15 cellular contexts compared by ENCODE assay signal in the genomic region with DNA sequence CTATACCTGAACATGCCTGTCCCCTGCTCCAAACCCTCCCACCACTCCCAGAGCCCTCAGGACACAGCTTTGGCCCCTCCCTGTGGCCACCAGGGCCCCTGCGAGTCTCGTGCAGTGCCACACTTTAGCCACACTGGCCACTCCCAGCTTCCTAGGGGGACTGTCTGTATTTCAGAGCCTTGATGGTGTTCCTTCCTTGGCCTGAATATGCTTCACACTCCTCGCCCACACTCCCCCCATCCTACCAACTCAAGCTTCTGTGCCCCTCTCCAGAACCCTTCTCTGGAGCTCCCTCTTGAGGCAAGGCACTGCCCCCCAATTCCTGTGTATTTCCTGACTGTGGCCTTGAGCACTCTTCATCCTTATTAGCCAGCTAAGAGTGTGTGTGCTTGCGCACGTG.
A peak's percentile ranks its signal among the peaks of the same experiment; 100 is the strongest.
DNase-seq lines count a peak whose midpoint lies in the region; ATAC-seq and TF ChIP-seq lines count a peak whose summit lies in the region.
"Had no signal": no experiment of that assay in that cellular context is flagged by ENCODE, and none has a peak within 500 bp of the region (broad histone marks: within the 10 kb centered on the region; RNA-seq: fewer than 3 reads in every experiment).

No MANE protein-coding gene starts in this region.

- no peak overlapping the region for H3K18ac ChIP-seq in IMR-90 (ENCODE audit: low read depth, low read length)

- H3K9me1 ChIP-seq in IMR-90 (ENCODE audit: insufficient read depth, low read length), result peaks cover 4% of the 10 kb centered on the region; the same call in 1 of the 2 replicates

- H3K4me3 ChIP-seq in DOHH2 (ENCODE audit: low read length) (no peak overlapping the region), IMR-90 (ENCODE audit: insufficient read depth, low read depth, low read length) (no peak overlapping the region), astrocyte of the cerebellum (ENCODE audit: low read depth, low read length) (no peak overlapping the region)
- H3K4me3 ChIP-seq: colonic mucosa, PC-9 had no signal

- H3K4me1 Mint-ChIP-seq in neural crest cell, result peaks cover 12% of the 10 kb centered on the region

- peaks cover 0 to 16% of the 10 kb centered on the region in 2 experiments; a peak in 3 of 4 replicates for H3K79me1 ChIP-seq in IMR-90 (ENCODE audit: low read depth in 1 of 2, low read length in 2 of 2)

- no peak overlapping the region for H2BK120ac ChIP-seq in IMR-90 (ENCODE audit: low read depth, low read length)

- no peak overlapping the region for H2AFZ ChIP-seq in IMR-90 (replicated peaks; ENCODE audit: low read length, poor library complexity)
- H2AFZ ChIP-seq: PC-9 had no signal

- H2BK5ac ChIP-seq in IMR-90 (ENCODE audit: low read depth, low read length, poor library complexity, severe bottlenecking), result no peak overlapping the region

- H3K79me2 ChIP-seq in DOHH2 (ENCODE audit: control insufficient read depth, low read length), result no peaks in the 10 kb centered on the region

- H3K9me3 Mint-ChIP-seq in neural crest cell, result no peaks in the 10 kb centered on the region
- H3K9me3 Mint-ChIP-seq: activated naive CD4-positive, alpha-beta T cell treated with anti-CD3 and anti-CD28 coated beads, Interleukin-2, amount 50 U/mL, for 72 hours had no signal

- DNase-seq in IMR-90 (no peak), astrocyte of the cerebellum (ENCODE audit: low read depth) (no peak), neural crest cell (ENCODE audit: low read depth, low spot score) (no peak), HuH-7 (ENCODE audit: low spot score) (no peak), DMS53 treated with DMSO at 0.1 percent for 48 hours (lab: John Stamatoyannopoulos, UW; ENCODE audit: unreplicated experiment) (no peak)
- DNase-seq: activated CD8-positive, alpha-beta memory T cell treated with anti-CD3 and anti-CD28 coated beads, Interleukin-2, amount 10 ng/mL, durations not matched to agents 7 days and 5 days; colonic mucosa; NCI-H2029; PC-9; stimulated activated CD4-positive, alpha-beta T cell treated with anti-CD3 and anti-CD28 coated beads, Interleukin-4, amount 100 ng/mL, for 4 hours; T1000 had no signal

- POLR2A ChIA-PET in IMR-90 (lab: Charles Lee; ENCODE audit: unreplicated experiment), result interaction anchor here (0.6 kb wide), 1 partner anchor 140 kb away, joined by 4 read pairs; no protein-coding TSS in a partner anchor

- H4K91ac ChIP-seq in IMR-90 (ENCODE audit: insufficient read depth, low read depth, low read length), result no peak overlapping the region

- no peak overlapping the region for H3K23ac ChIP-seq in IMR-90 (ENCODE audit: low read depth, low read length)

- CTCF ChIA-PET in IMR-90 (lab: Yijun Ruan, JAX), result interaction anchor here (0.5 to 2.4 kb wide), 4 partner anchors 149 to 241 kb away, joined by 3 to 7 read pairs (median 4); no protein-coding TSS in a partner anchor

- no peak overlapping the region for H2BK20ac ChIP-seq in IMR-90 (ENCODE audit: low read depth, low read length)

- dilution Hi-C loops in IMR-90 (cut with HindIII; ENCODE audit: low sequenced_read_pairs, unreplicated experiment), result no loop called here

- H2BK15ac ChIP-seq in IMR-90 (ENCODE audit: low read depth, low read length), result no peak overlapping the region

- no peak overlapping the region for H2AK9ac ChIP-seq in IMR-90 (replicated peaks; ENCODE audit: low read depth, low read length, poor library complexity)

- H3K36me3 ChIP-seq in DOHH2 (ENCODE audit: control insufficient read depth, low read length) (peaks cover 26% of the 10 kb centered on the region), IMR-90 (ENCODE audit: control insufficient read depth, insufficient read depth, low read length) (peaks cover 9% of the 10 kb centered on the region)
- H3K36me3 ChIP-seq: colonic mucosa had no signal

- no peaks in the 10 kb centered on the region for H3K27me3 ChIP-seq in DOHH2 (ENCODE audit: control insufficient read depth, low read length)
- H3K27me3 ChIP-seq in IMR-90 (ENCODE audit: control insufficient read depth, insufficient read depth, low read length), result no peaks in the 10 kb centered on the region
- H3K27me3 ChIP-seq: colonic mucosa had no signal

- H3F3A ChIP-seq in DOHH2 (ENCODE audit: control insufficient read depth, insufficient read depth), result no peaks in the 10 kb centered on the region; the same call in 1 of the 2 replicates

- TF ChIP-seq RAD21 in IMR-90 (IDR thresholded peaks at IDR 0.05; ENCODE audit: low read length), result no peak

- H3K14ac ChIP-seq in IMR-90 (replicated peaks; ENCODE audit: low read depth, low read length), result no peak overlapping the region

- TF ChIP-seq POLR2A in IMR-90 (IDR thresholded peaks at IDR 0.05; ENCODE audit: low read depth, low read length), result no peak

- in situ Hi-C loops in IMR-90 (cut with MboI; ENCODE audit: low sequenced_read_pairs) (no loop called here), astrocyte of the cerebellum (cut with HindIII; ENCODE audit: low sequenced_read_pairs) (loop anchor here (5.0 to 10.0 kb wide), 2 partner anchors 73 to 179 kb away; no protein-coding TSS in a partner anchor)

- no peaks in the 10 kb centered on the region for H3K9me2 ChIP-seq in DOHH2 (replicated peaks; ENCODE audit: control insufficient read depth, low read length)

- no peak overlapping the region for H3K27ac Mint-ChIP-seq in neural crest cell (ENCODE audit: unreplicated experiment)
- H3K27ac Mint-ChIP-seq: activated CD8-positive, alpha-beta memory T cell treated with anti-CD3 and anti-CD28 coated beads, Interleukin-2, amount 10 ng/mL, durations not matched to agents 7 days and 5 days had no signal

- H3K27ac ChIP-seq in DOHH2 (ENCODE audit: low read depth, low read length), result no peak overlapping the region
- no peak overlapping the region for H3K27ac ChIP-seq in IMR-90 (ENCODE audit: insufficient read depth, low read length)
- H3K27ac ChIP-seq: colonic mucosa, PC-9 had no signal

- no peak overlapping the region for H3K9ac ChIP-seq in IMR-90 (ENCODE audit: low read depth, low read length)

- H3K4me2 ChIP-seq in DOHH2 (ENCODE audit: low read length) (no peak overlapping the region), IMR-90 (ENCODE audit: low read depth, low read length) (no peak overlapping the region)
- H3K4me2 ChIP-seq: PC-9 had no signal

- H4K5ac ChIP-seq in IMR-90 (ENCODE audit: low read depth, low read length), result no peak overlapping the region

- H4K20me1 ChIP-seq in DOHH2 (ENCODE audit: control insufficient read depth, insufficient read depth, low read depth, low read length), result no peaks in the 10 kb centered on the region
- no peaks in the 10 kb centered on the region; the same call in 1 of the 2 replicates for H4K20me1 ChIP-seq in IMR-90 (ENCODE audit: insufficient read depth, low read length)

- no peak overlapping the region for H3K4me3 Mint-ChIP-seq in neural crest cell
- H3K4me3 Mint-ChIP-seq: activated CD8-positive, alpha-beta memory T cell treated with anti-CD3 and anti-CD28 coated beads, Interleukin-2, amount 10 ng/mL, durations not matched to agents 7 days and 5 days had no signal

- no peak overlapping the region for H2AK5ac ChIP-seq in IMR-90 (ENCODE audit: low read depth, low read length)

- no peaks in the 10 kb centered on the region for H3K27me3 Mint-ChIP-seq in neural crest cell (ENCODE audit: low read depth)
- H3K27me3 Mint-ChIP-seq: activated CD8-positive, alpha-beta memory T cell treated with anti-CD3 and anti-CD28 coated beads, Interleukin-2, amount 10 ng/mL, durations not matched to agents 7 days and 5 days had no signal

- intact Hi-C loops in IMR-90 (cut with micrococcal nuclease), result no loop called here

- peaks cover 2% of the 10 kb centered on the region for H3K36me3 Mint-ChIP-seq in neural crest cell (ENCODE audit: low read depth)
- H3K36me3 Mint-ChIP-seq: activated CD8-positive, alpha-beta memory T cell treated with anti-CD3 and anti-CD28 coated beads, Interleukin-2, amount 10 ng/mL, durations not matched to agents 7 days and 5 days; activated naive CD4-positive, alpha-beta T cell treated with anti-CD3 and anti-CD28 coated beads, Interleukin-2, amount 50 U/mL, for 72 hours had no signal

- no peak overlapping the region for H3K4ac ChIP-seq in IMR-90 (ENCODE audit: low read depth, low read length)

- ATAC-seq in IMR-90 (ENCODE audit: low read depth), result no peak
- ATAC-seq in GM21529 (IDR thresholded peaks at IDR 0.05; ENCODE audit: unreplicated experiment), result no peak
- ATAC-seq: activated CD8-positive, alpha-beta memory T cell treated with anti-CD3 and anti-CD28 coated beads, Interleukin-2, amount 10 ng/mL, durations not matched to agents 7 days and 5 days; activated naive CD4-positive, alpha-beta T cell treated with anti-CD3 and anti-CD28 coated beads, Interleukin-2, amount 50 U/mL, for 72 hours had no signal

- H4K8ac ChIP-seq in IMR-90 (ENCODE audit: low read depth in 2 of 2, low read length in 2 of 2), result no peak overlapping the region

- no TSS peak for BruUV-seq in IMR-90 (replicated peaks; lab: Mats Ljungman, UMichigan)

- TF ChIP-seq CTCF in DOHH2 (IDR thresholded peaks at IDR 0.05; ENCODE audit: low read depth, low read length, poor library complexity, severe bottlenecking), result peak; percentile 42
- 0 out of 2 replicates have a peak, but pooled peaks have one; percentile 18 for TF ChIP-seq CTCF in IMR-90 (conservative IDR thresholded peaks at IDR 0.05; ENCODE audit: low read depth, low read length)
- TF ChIP-seq CTCF in astrocyte of the cerebellum (IDR thresholded peaks at IDR 0.05; ENCODE audit: low read depth, low read length, missing control alignments), result peak; percentile 35
- peak; percentile 18 for TF ChIP-seq CTCF in neural crest cell (conservative IDR thresholded peaks at IDR 0.05)

- H3K4me1 ChIP-seq in DOHH2 (ENCODE audit: control insufficient read depth, low read length) (no peaks in the 10 kb centered on the region), IMR-90 (ENCODE audit: control insufficient read depth, insufficient read depth, low read length) (no peaks in the 10 kb centered on the region)
- H3K4me1 ChIP-seq: Caco-2, colonic mucosa had no signal

- H3K56ac ChIP-seq in IMR-90 (ENCODE audit: extremely low read depth, insufficient read depth, low read length), result no peak overlapping the region

- H3K9me3 ChIP-seq in DOHH2 (ENCODE audit: control insufficient read depth, insufficient read depth, low read length) (no peaks in the 10 kb centered on the region), IMR-90 (ENCODE audit: control insufficient read depth, insufficient read depth, low read length) (no peaks in the 10 kb centered on the region)
- H3K9me3 ChIP-seq: Caco-2, colonic mucosa had no signal

- no CpG with 5 or more reads among the region's 5 CpGs for WGBS in IMR-90 (ENCODE audit: extremely low coverage in 2 of 2, insufficient read length in 1 of 2), 2 experiments

TF ChIP-seq in IMR-90, 13 proteins besides CTCF, POLR2A, EP300 and RAD21 (continues in another document):
- TF ChIP-seq RCOR1 (IDR thresholded peaks at IDR 0.05; ENCODE audit: insufficient replicate concordance, low read length), result no peak
- no peak for TF ChIP-seq CEBPB (IDR thresholded peaks at IDR 0.05; ENCODE audit: low read depth, low read length)
